ENCODE assay signal across 16 cellular contexts in genomic region chr16:48356633-48357376, GRCh38. TPM values are rescaled to one million over a fixed set of nuclear protein-coding genes. Genes with fewer than 3 reads are reported as not detected.
DNase-seq lines count a peak whose midpoint lies in the region; ATAC-seq, FAIRE-seq and TF ChIP-seq lines count a peak whose summit lies in the region.
"Had no signal": no experiment of that assay in that cellular context is flagged by ENCODE, and none has a peak within 500 bp of the region (broad histone marks: within the 10 kb centered on the region; RNA-seq: fewer than 3 reads in every experiment).

No MANE protein-coding gene starts in this region.

- no TSS peak for BruUV-seq in HepG2 (replicated peaks; lab: Mats Ljungman, UMichigan)

- no peak for TF ChIP-seq RAD21 in HepG2 (CRISPR knock-in tag; IDR thresholded peaks at IDR 0.05)

- WGBS in HepG2 (ENCODE audit: low lambda C conversion rate): 99% methylated on average over 4 of the region's 4 CpGs
- WGBS in right lobe of liver (ENCODE audit: insufficient coverage, low coverage, low lambda C conversion rate, missing lambda C conversion rate): 85% methylated on average over 4 of the region's 4 CpGs

- intact Hi-C loops in HepG2 (cut with micrococcal nuclease; ENCODE audit: unreplicated experiment): no loop called here
- intact Hi-C loops in right lobe of liver (cut with DNase I): loop anchor here (10.0 kb wide), 2 partner anchors 178 to 268 kb away; no protein-coding TSS in a partner anchor
- intact Hi-C loops in naive thymus-derived CD4-positive, alpha-beta T cell (cut with micrococcal nuclease): no loop called here

- no peak overlapping the region for H3K27ac ChIP-seq in HepG2 (ENCODE audit: extremely low read length, insufficient read depth, low read length)
- H3K27ac ChIP-seq in right lobe of liver: no peak overlapping the region
- no peak overlapping the region for H3K27ac ChIP-seq in naive thymus-derived CD4-positive, alpha-beta T cell (ENCODE audit: low read depth, low read length)

- no peak overlapping the region for H3K4me2 ChIP-seq in HepG2 (ENCODE audit: low read depth, low read length)

- in situ Hi-C loops in HepG2 (cut with HindIII; ENCODE audit: extremely low pct_ligation_motif_present, low pct_unique_long_range_greater_than_20kb): loop anchor here (5.0 kb wide), 1 partner anchor 170 kb away; no protein-coding TSS in a partner anchor

- no peaks in the 10 kb centered on the region for H3K9me3 ChIP-seq in HepG2 (ENCODE audit: low read length)
- no peaks in the 10 kb centered on the region for H3K9me3 ChIP-seq in right lobe of liver
- H3K9me3 ChIP-seq in naive thymus-derived CD4-positive, alpha-beta T cell (ENCODE audit: control insufficient read depth in 2 of 3, low read length in 3 of 3): no peaks in the 10 kb centered on the region
- H3K9me3 ChIP-seq: BE2C had no signal

- H3K36me3 ChIP-seq in HepG2 (replicated peaks in 1 of 2; ENCODE audit: control insufficient read depth in 1 of 2, insufficient read depth in 2 of 2, low read length in 2 of 2) (peaks cover 7 to 31% of the 10 kb centered on the region in 2 experiments), right lobe of liver (peaks cover 2 to 18% (median 11%) of the 10 kb centered on the region in 4 donors)
- peaks cover 0 to 15% (median 8%) of the 10 kb centered on the region in 3 experiments for H3K36me3 ChIP-seq in naive thymus-derived CD4-positive, alpha-beta T cell (ENCODE audit: control insufficient read depth in 2 of 3, insufficient read depth in 3 of 3, low read length in 3 of 3)

- H3K9ac ChIP-seq in HepG2 (ENCODE audit: insufficient read depth, low read depth, low read length): no peak overlapping the region

- no peaks in the 10 kb centered on the region for H4K20me1 ChIP-seq in HepG2 (ENCODE audit: insufficient read depth, low read length)

- peaks cover 7 to 13% (median 10%) of the 10 kb centered on the region in 3 donors for H3K4me1 Mint-ChIP-seq in T-cell
- H3K4me1 Mint-ChIP-seq in naive thymus-derived CD4-positive, alpha-beta T cell: peaks cover 9 to 26% (median 20%) of the 10 kb centered on the region in 7 donors

- POLR2A ChIA-PET in HepG2 (lab: Yijun Ruan, JAX) (interaction anchor here (0.7 to 1.7 kb wide), 2 partner anchors 9 to 91 kb away, joined by 5 to 7 read pairs; no protein-coding TSS in a partner anchor), T-cell (lab: Charles Lee) (interaction anchor here in 1 of 2 donors (0.7 kb wide), 1 partner anchor 37 kb away, joined by 4 read pairs; no protein-coding TSS in a partner anchor)
- POLR2A ChIA-PET in naive thymus-derived CD4-positive, alpha-beta T cell (lab: Charles Lee): interaction anchor here (0.6 to 2.2 kb wide), 4 partner anchors 9 to 272 kb away, joined by 3 to 13 read pairs (median 6); partner anchors contain the start of gene N4BP1

- no peak overlapping the region for H3K4me3 ChIP-seq in HepG2 (replicated peaks in 1 of 3; ENCODE audit: insufficient read depth in 1 of 3, low read depth in 2 of 3, low read length in 3 of 3)
- no peak overlapping the region for H3K4me3 ChIP-seq in right lobe of liver
- no peak overlapping the region for H3K4me3 ChIP-seq in naive thymus-derived CD4-positive, alpha-beta T cell (ENCODE audit: low read length)

- peak overlapping the region; percentile 58 to 69 for H3K27ac Mint-ChIP-seq in T-cell
- H3K27ac Mint-ChIP-seq in naive thymus-derived CD4-positive, alpha-beta T cell: peak overlapping the region in 7 of 9 donors; percentile 4 to 57 (median 35)

- no peak for FAIRE-seq in HepG2 (lab: Jason Lieb, UNC)
- FAIRE-seq: RCC 7860 had no signal

- H3K4me1 ChIP-seq in HepG2 (ENCODE audit: insufficient read depth, low read length) (no peaks in the 10 kb centered on the region), right lobe of liver (no peaks in the 10 kb centered on the region)
- H3K4me1 ChIP-seq in naive thymus-derived CD4-positive, alpha-beta T cell (ENCODE audit: control insufficient read depth in 2 of 2, insufficient read depth in 2 of 2, low read length in 2 of 2): no peaks in the 10 kb centered on the region
- H3K4me1 ChIP-seq: BE2C had no signal

- H3K27me3 ChIP-seq in HepG2 (ENCODE audit: control insufficient read depth in 1 of 2, insufficient read depth in 2 of 2, low read length in 2 of 2): no peaks in the 10 kb centered on the region
- no peaks in the 10 kb centered on the region for H3K27me3 ChIP-seq in right lobe of liver
- H3K27me3 ChIP-seq in naive thymus-derived CD4-positive, alpha-beta T cell (ENCODE audit: control insufficient read depth in 2 of 2, insufficient read depth in 2 of 2, low read length in 2 of 2): no peaks in the 10 kb centered on the region
- H3K27me3 ChIP-seq: BE2C had no signal

- TF ChIP-seq POLR2A in HepG2 (IDR thresholded peaks at IDR 0.05; ENCODE audit: insufficient read depth in 1 of 2, low read depth in 2 of 2, low read length in 2 of 2) (no peak), right lobe of liver (IDR thresholded peaks at IDR 0.05) (no peak)

- H3K79me2 ChIP-seq in HepG2 (ENCODE audit: insufficient read depth, low read length): peaks cover 38% of the 10 kb centered on the region

- no peak for TF ChIP-seq EP300 in HepG2 (IDR thresholded peaks at IDR 0.05; ENCODE audit: low read depth in 2 of 2, low read length in 2 of 2)
- TF ChIP-seq EP300 in HepG2 (CRISPR knock-in tag; IDR thresholded peaks at IDR 0.05; ENCODE audit: borderline replicate concordance): no peak

- H2AFZ ChIP-seq in HepG2 (ENCODE audit: low read length): no peak overlapping the region

- ATAC-seq in HepG2 (no peak), right lobe of liver (no peak), T-cell (replicated peaks in 1 of 4) (no peak), GM21619 (IDR thresholded peaks at IDR 0.05; ENCODE audit: unreplicated experiment) (no peak)
- no peak for ATAC-seq in naive thymus-derived CD4-positive, alpha-beta T cell

- TF ChIP-seq CTCF in HepG2 (CRISPR knock-in tag; IDR thresholded peaks at IDR 0.05) (no peak), right lobe of liver (IDR thresholded peaks at IDR 0.05) (no peak)

- no peaks in the 10 kb centered on the region for H3K9me3 Mint-ChIP-seq in T-cell
- no peaks in the 10 kb centered on the region for H3K9me3 Mint-ChIP-seq in naive thymus-derived CD4-positive, alpha-beta T cell
- H3K9me3 Mint-ChIP-seq: IgD-negative memory B cell had no signal

- H3K27me3 Mint-ChIP-seq in T-cell: no peaks in the 10 kb centered on the region
- H3K27me3 Mint-ChIP-seq in naive thymus-derived CD4-positive, alpha-beta T cell: no peaks in the 10 kb centered on the region
- H3K27me3 Mint-ChIP-seq: IgD-negative memory B cell had no signal

- CTCF ChIA-PET in HepG2 (lab: Yijun Ruan, JAX; ENCODE audit: low intra/inter-chr PET ratio, low total read pairs): no interaction called here
- CTCF ChIA-PET in T-cell (lab: Charles Lee): interaction anchor here (0.6 to 8.2 kb wide), 11 partner anchors 9 to 1156 kb away, joined by 3 to 77 read pairs (median 4); no protein-coding TSS in a partner anchor
- CTCF ChIA-PET in naive thymus-derived CD4-positive, alpha-beta T cell (lab: Charles Lee): interaction anchor here (0.7 to 10.2 kb wide), 5 partner anchors 31 to 273 kb away, joined by 3 to 89 read pairs (median 4); no protein-coding TSS in a partner anchor

- DNase-seq in HepG2 (ENCODE audit: low spot score) (no peak), right lobe of liver (no peak), T-cell (no peak), NCI-H748 (lab: John Stamatoyannopoulos, UW; ENCODE audit: unreplicated experiment) (no peak)
- DNase-seq in naive thymus-derived CD4-positive, alpha-beta T cell: no peak
- no peak for DNase-seq in activated CD4-positive, alpha-beta T cell treated with anti-CD3 and anti-CD28 coated beads, Interleukin-2, amount 50 U/mL, for 48 hours
- DNase-seq: BE2C, COR-L47, H7, NCI-H1436, NCI-H2029 treated with DMSO at 0.1 percent for 48 hours, NCI-H510A treated with DMSO at 0.1 percent for 48 hours, SHP77 had no signal

- peaks cover 8% of the 10 kb centered on the region for H3K36me3 Mint-ChIP-seq in T-cell
- peaks cover 0 to 9% (median 4%) of the 10 kb centered on the region in 5 donors for H3K36me3 Mint-ChIP-seq in naive thymus-derived CD4-positive, alpha-beta T cell

- H3K4me3 Mint-ChIP-seq in T-cell: no peak overlapping the region
- no peak overlapping the region for H3K4me3 Mint-ChIP-seq in naive thymus-derived CD4-positive, alpha-beta T cell
- H3K4me3 Mint-ChIP-seq: IgD-negative memory B cell had no signal

TF ChIP-seq in HepG2, 621 proteins besides CTCF, POLR2A, EP300 and RAD21 (continues in another document):
- TF ChIP-seq MAFF (IDR thresholded peaks at IDR 0.05; ENCODE audit: low read depth, low read length) (peak; percentile 86), MAFK (conservative IDR thresholded peaks at IDR 0.05 in 1 of 2, IDR thresholded peaks at IDR 0.05 in 1 of 2; ENCODE audit: low read length in 2 of 2) (peak; percentile 83 to 89)

RNA-seq across cellular contexts. Expression of gene SIAH1, which starts 28.4 kb away (rescaled TPM):
- total RNA-seq in HepG2 (2016; rRNA removed; fragmentation: Illumina TruSeq; extraction: Trizol) (27.9 and 28.6 TPM in 2 replicates), right lobe of liver (10 to 100 TPM in 5 of 6 experiments, 1 to 10 TPM in 1; 8.1 to 14.0 (median 11.5) TPM), T-cell (10 to 100 TPM; 13.8 to 41.1 (median 15.0) TPM)
- total RNA-seq in HepG2 (2016; cell fraction: cytosol; rRNA removed; fragmentation: Illumina TruSeq; extraction: Trizol; ENCODE audit: low read depth): 12.9 and 14.7 TPM in 2 replicates
- 27.3 TPM in 2 replicates for total RNA-seq in HepG2 (2016; cell fraction: insoluble cytoplasmic fraction; rRNA removed; fragmentation: Illumina TruSeq; extraction: Trizol)
- total RNA-seq in HepG2 (2016; cell fraction: membrane; rRNA removed; fragmentation: Illumina TruSeq; extraction: Trizol): 34.8 and 35.5 TPM in 2 replicates
- 31.3 and 31.4 TPM in 2 replicates for total RNA-seq in HepG2 (2016; cell fraction: nucleus; rRNA removed; fragmentation: Illumina TruSeq; extraction: Trizol)
- polyA plus RNA-seq in HepG2 (2011; rRNA removed): 15.4 and 16.0 TPM in 2 replicates
- 12.9 and 14.9 TPM in 2 replicates for polyA plus RNA-seq in HepG2 (2011; cell fraction: cytosol; rRNA removed)
- 15.0 and 21.0 TPM in 2 replicates for polyA plus RNA-seq in HepG2 (2011; cell fraction: nucleus; rRNA removed)
- polyA plus RNA-seq in HepG2 (2012): 22.2 and 25.1 TPM in 2 replicates
- polyA plus RNA-seq in HepG2 (2016; cell fraction: cytosol; fragmentation: Illumina TruSeq; extraction: Trizol; ENCODE audit: low read depth): 7.5 TPM in 2 replicates
- polyA plus RNA-seq in HepG2 (2016; cell fraction: insoluble cytoplasmic fraction; fragmentation: Illumina TruSeq; extraction: Trizol; ENCODE audit: low read depth): 29.2 and 30.6 TPM in 2 replicates
- polyA plus RNA-seq in HepG2 (2016; cell fraction: membrane; fragmentation: Illumina TruSeq; extraction: Trizol; ENCODE audit: low read depth): 18.6 and 19.2 TPM in 2 replicates
- 36.1 and 41.1 TPM in 2 replicates for polyA plus RNA-seq in HepG2 (2016; cell fraction: nucleus; fragmentation: Illumina TruSeq; extraction: Trizol; ENCODE audit: insufficient read depth, low read depth)
- polyA minus RNA-seq in HepG2 (2011; rRNA and poly(A)+ RNA removed; ENCODE audit: low replicate concordance): 34.2 and 46.5 TPM in 2 replicates
- polyA minus RNA-seq in HepG2 (2011; cell fraction: cytosol; rRNA and poly(A)+ RNA removed): 16.2 and 16.6 TPM in 2 replicates
- 47.6 and 57.8 TPM in 2 replicates for polyA minus RNA-seq in HepG2 (2011; cell fraction: nucleus; rRNA and poly(A)+ RNA removed)
- 10 to 100 TPM; 14.5 to 51.1 (median 19.8) TPM for total RNA-seq in naive thymus-derived CD4-positive, alpha-beta T cell
- polyA plus RNA-seq in naive thymus-derived CD4-positive, alpha-beta T cell: 10 to 100 TPM; 16.4 to 21.2 TPM

Comparison
In these comparisons a context has a peak if more than half of its experiments do, and no peak if none do; other contexts are left out.
1. intact Hi-C loops: an anchor here in right lobe of liver (10.0 kb wide); none called in HepG2 and naive thymus-derived CD4-positive, alpha-beta T cell.